ENCODE assay signal across 9 cellular contexts in the genomic region with DNA sequence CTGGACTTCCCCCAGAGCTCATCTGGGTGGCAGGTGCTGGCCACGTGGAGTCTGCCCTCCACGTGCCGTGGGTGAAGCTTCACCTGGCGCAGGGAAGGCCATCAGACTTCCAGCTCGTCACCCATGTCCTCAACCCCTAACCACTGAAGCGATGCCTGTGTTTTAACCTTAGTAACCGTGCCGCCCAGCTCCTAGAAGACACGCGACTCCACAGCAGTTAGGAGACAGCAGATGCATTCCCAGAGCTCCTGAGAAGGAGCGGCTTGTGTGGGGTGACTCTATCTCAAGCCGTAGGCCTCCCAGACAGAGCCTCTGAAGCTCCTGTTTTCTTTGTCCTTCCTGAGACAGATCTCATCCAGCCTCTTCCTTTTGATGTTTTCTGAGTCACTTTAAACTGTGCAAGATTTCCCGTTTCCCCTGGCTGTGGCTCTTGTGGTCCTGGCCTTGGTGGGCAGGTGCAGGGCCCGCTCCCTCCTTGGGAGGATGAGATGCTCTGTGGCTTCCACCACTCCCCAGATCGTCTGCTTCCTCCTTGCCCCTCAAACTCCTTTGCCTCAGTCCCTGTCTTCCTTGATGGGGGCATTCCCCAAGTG. TPM values are rescaled to one million over a fixed set of nuclear protein-coding genes. Genes with fewer than 3 reads are reported as not detected.
DNase-seq lines count a peak whose midpoint lies in the region; TF ChIP-seq lines count a peak whose summit lies in the region.
"Had no signal": no experiment of that assay in that cellular context is flagged by ENCODE, and none has a peak within 500 bp of the region (broad histone marks: within the 10 kb centered on the region; RNA-seq: fewer than 3 reads in every experiment).

No MANE protein-coding gene starts in this region.

- no peaks in the 10 kb centered on the region for H3K27me3 Mint-ChIP-seq in activated T-cell treated with anti-CD3 and anti-CD28 coated beads, Interleukin-2, amount 50 U/mL, for 24 hours
- peaks cover 6% of the 10 kb centered on the region for H3K27me3 Mint-ChIP-seq in glutamatergic neuron (ENCODE audit: unreplicated experiment)
- H3K27me3 Mint-ChIP-seq in stimulated activated naive CD8-positive, alpha-beta T cell treated with anti-CD3 and anti-CD28 coated beads, Interleukin-15, Interleukin-2, amounts not matched to agents 100 ng/mL and 50 ng/mL, for 24 hours = no peaks in the 10 kb centered on the region

- peak; percentile 41 for DNase-seq in activated T-cell treated with anti-CD3 and anti-CD28 coated beads, Interleukin-2, amount 50 U/mL, for 1 hour
- DNase-seq in activated T-cell treated with anti-CD3 and anti-CD28 coated beads for 4 hours (no peak), glutamatergic neuron (no peak), superior temporal gyrus (ENCODE audit: extremely low spot score) (no peak), thyroid gland (no peak), NCI-H446 (lab: John Stamatoyannopoulos, UW) (no peak)
- peak; percentile 42 for DNase-seq in activated T-cell treated with anti-CD3 and anti-CD28 coated beads, Interleukin-2, amount 50 U/mL, for 24 hours
- DNase-seq: NCI-H2029 had no signal

- peaks cover 66% of the 10 kb centered on the region for H3K4me1 Mint-ChIP-seq in activated T-cell treated with anti-CD3 and anti-CD28 coated beads, Interleukin-2, amount 50 U/mL, for 24 hours (ENCODE audit: low read depth)
- H3K4me1 Mint-ChIP-seq in glutamatergic neuron (ENCODE audit: low read depth, unreplicated experiment) = peaks cover 12% of the 10 kb centered on the region
- H3K4me1 Mint-ChIP-seq in stimulated activated naive CD8-positive, alpha-beta T cell treated with anti-CD3 and anti-CD28 coated beads, Interleukin-15, Interleukin-2, amounts not matched to agents 100 ng/mL and 50 ng/mL, for 24 hours (ENCODE audit: low read depth) = peaks cover 72% of the 10 kb centered on the region

- H3K9me3 ChIP-seq in thyroid gland = no peaks in the 10 kb centered on the region

- H3K4me3 Mint-ChIP-seq in activated T-cell treated with anti-CD3 and anti-CD28 coated beads, Interleukin-2, amount 50 U/mL, for 24 hours = peak overlapping the region; percentile 32
- no peak overlapping the region for H3K4me3 Mint-ChIP-seq in glutamatergic neuron (ENCODE audit: unreplicated experiment)
- H3K4me3 Mint-ChIP-seq in stimulated activated naive CD8-positive, alpha-beta T cell treated with anti-CD3 and anti-CD28 coated beads, Interleukin-15, Interleukin-2, amounts not matched to agents 100 ng/mL and 50 ng/mL, for 24 hours = peak overlapping the region; percentile 60

- no peak overlapping the region for H3K27ac ChIP-seq in thyroid gland

- 89 to 90% methylated on average over 15 of the region's 15 CpGs for WGBS in thyroid gland, 2 donors

- H3K4me3 ChIP-seq in thyroid gland (replicated peaks in 1 of 3) = no peak overlapping the region

- TF ChIP-seq CTCF in glutamatergic neuron (IDR thresholded peaks at IDR 0.05; ENCODE audit: partially characterized antibody, unreplicated experiment) = no peak
- no peak for TF ChIP-seq CTCF in thyroid gland (IDR thresholded peaks at IDR 0.05)

- no peaks in the 10 kb centered on the region for H3K36me3 ChIP-seq in thyroid gland

- H3K9me3 Mint-ChIP-seq in activated T-cell treated with anti-CD3 and anti-CD28 coated beads, Interleukin-2, amount 50 U/mL, for 24 hours = no peaks in the 10 kb centered on the region
- H3K9me3 Mint-ChIP-seq in glutamatergic neuron (ENCODE audit: unreplicated experiment) = peaks cover 8% of the 10 kb centered on the region
- no peaks in the 10 kb centered on the region for H3K9me3 Mint-ChIP-seq in stimulated activated naive CD8-positive, alpha-beta T cell treated with anti-CD3 and anti-CD28 coated beads, Interleukin-15, Interleukin-2, amounts not matched to agents 100 ng/mL and 50 ng/mL, for 24 hours

- intact Hi-C loops in thyroid gland (cut with DNase I) = no loop called here

- no peak for TF ChIP-seq POLR2A in thyroid gland (IDR thresholded peaks at IDR 0.05)

- H3K27ac Mint-ChIP-seq in activated T-cell treated with anti-CD3 and anti-CD28 coated beads, Interleukin-2, amount 50 U/mL, for 24 hours = peak overlapping the region; percentile 94
- H3K27ac Mint-ChIP-seq in glutamatergic neuron (ENCODE audit: unreplicated experiment) = peak overlapping the region; percentile 34
- peak overlapping the region; percentile 92 for H3K27ac Mint-ChIP-seq in stimulated activated naive CD8-positive, alpha-beta T cell treated with anti-CD3 and anti-CD28 coated beads, Interleukin-15, Interleukin-2, amounts not matched to agents 100 ng/mL and 50 ng/mL, for 24 hours

- H3K36me3 Mint-ChIP-seq in activated T-cell treated with anti-CD3 and anti-CD28 coated beads, Interleukin-2, amount 50 U/mL, for 24 hours (ENCODE audit: low read depth) = peaks cover 61% of the 10 kb centered on the region
- H3K36me3 Mint-ChIP-seq in glutamatergic neuron (ENCODE audit: unreplicated experiment) = no peaks in the 10 kb centered on the region
- peaks cover 24% of the 10 kb centered on the region for H3K36me3 Mint-ChIP-seq in stimulated activated naive CD8-positive, alpha-beta T cell treated with anti-CD3 and anti-CD28 coated beads, Interleukin-15, Interleukin-2, amounts not matched to agents 100 ng/mL and 50 ng/mL, for 24 hours (ENCODE audit: low read depth)

- H3K27me3 ChIP-seq in thyroid gland = no peaks in the 10 kb centered on the region

- peaks cover 5 to 17% of the 10 kb centered on the region in 2 donors for H3K4me1 ChIP-seq in thyroid gland

RNA-seq across cellular contexts. Expression of a gene that starts 41.4 kb away (rescaled TPM):
- total RNA-seq in glutamatergic neuron (ENCODE audit: unreplicated experiment) = 49.8 TPM
- total RNA-seq in thyroid gland = 10 to 100 TPM; 19.7 to 35.4 (median 25.4) TPM

RNA-seq across cellular contexts. Expression of a gene that starts 51.9 kb away (rescaled TPM):
- total RNA-seq in glutamatergic neuron (ENCODE audit: unreplicated experiment) = 41.7 TPM
- total RNA-seq in thyroid gland = 10 to 100 TPM; 15.0 to 33.0 (median 20.7) TPM

Comparison
In these comparisons a context has a peak if more than half of its experiments do, and no peak if none do; other contexts are left out.
1. DNase-seq: peak in activated T-cell treated with anti-CD3 and anti-CD28 coated beads, Interleukin-2, amount 50 U/mL, for 1 hour (single experiment) and activated T-cell treated with anti-CD3 and anti-CD28 coated beads, Interleukin-2, amount 50 U/mL, for 24 hours (single experiment); none in activated T-cell treated with anti-CD3 and anti-CD28 coated beads for 4 hours (single experiment), glutamatergic neuron (single experiment), superior temporal gyrus (single experiment), thyroid gland (0 of 2) and NCI-H446 (0 of 2).
2. H3K27ac Mint-ChIP-seq: peak in every context shown above with its lines; median percentile 94 in activated T-cell treated with anti-CD3 and anti-CD28 coated beads, Interleukin-2, amount 50 U/mL, for 24 hours; 92 in stimulated activated naive CD8-positive, alpha-beta T cell treated with anti-CD3 and anti-CD28 coated beads, Interleukin-15, Interleukin-2, amounts not matched to agents 100 ng/mL and 50 ng/mL, for 24 hours; 34 in glutamatergic neuron.